Comparison of ENCODE assay signal across 10 cellular contexts in the genomic region with DNA sequence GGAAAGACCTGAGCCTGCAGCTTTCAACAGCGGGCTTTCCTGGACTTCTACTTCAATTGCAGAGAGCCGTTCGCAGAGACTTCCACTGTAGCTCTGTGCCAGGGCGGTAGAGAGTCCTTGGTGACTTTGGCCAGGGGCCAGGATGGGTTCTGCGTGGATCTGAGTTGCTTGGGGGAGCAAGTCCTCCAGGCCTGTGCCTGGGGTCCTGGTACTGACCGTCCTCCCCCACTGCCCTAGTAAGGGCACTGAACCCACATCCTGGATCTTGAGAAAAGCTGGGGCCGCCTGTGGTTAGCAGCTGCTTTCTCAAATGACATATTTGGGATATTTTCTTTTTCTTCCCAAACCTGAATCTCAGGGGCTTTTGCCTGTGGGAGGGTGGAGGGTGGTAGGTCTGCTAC. TPM values are rescaled to one million over a fixed set of nuclear protein-coding genes. Genes with fewer than 3 reads are reported as not detected.
DNase-seq lines count a peak whose midpoint lies in the region; ATAC-seq and TF ChIP-seq lines count a peak whose summit lies in the region.
"Had no signal": no experiment of that assay in that cellular context is flagged by ENCODE, and none has a peak within 500 bp of the region (broad histone marks: within the 10 kb centered on the region; RNA-seq: fewer than 3 reads in every experiment).

No MANE protein-coding gene starts in this region.

- no peak overlapping the region for H3K56ac ChIP-seq in H9 (ENCODE audit: insufficient read length, low read depth, low read length)

- H3K27ac ChIP-seq in sigmoid colon (peak overlapping the region; percentile 74 to 77 (median 75)), H9 (ENCODE audit: insufficient read length, low read depth, low read length) (no peak overlapping the region), GM23248 (no peak overlapping the region)

- CTCF ChIA-PET in activated CD4-positive, alpha-beta memory T cell treated with anti-CD3 and anti-CD28 coated beads for 36 hours (lab: Charles Lee): interaction anchor here (1.1 to 1.5 kb wide), 2 partner anchors 9 to 125 kb away, joined by 4 to 5 read pairs; no protein-coding TSS in a partner anchor

- H2BK20ac ChIP-seq in H9 (ENCODE audit: low read depth, low read length, poor library complexity, severe bottlenecking): no peak overlapping the region

- no peak overlapping the region for H2BK15ac ChIP-seq in H9 (ENCODE audit: low read depth, low read length)

- no peak overlapping the region for H4K8ac ChIP-seq in H9 (replicated peaks; ENCODE audit: insufficient read length, low read depth, low read length)

- intact Hi-C loops in activated CD4-positive, alpha-beta memory T cell treated with anti-CD3 and anti-CD28 coated beads for 36 hours (cut with micrococcal nuclease): no loop called here
- intact Hi-C loops in sigmoid colon (cut with DNase I): no loop called here

- no peak for ATAC-seq in HG03378 (IDR thresholded peaks at IDR 0.05; ENCODE audit: unreplicated experiment)

- H2BK5ac ChIP-seq in H9 (ENCODE audit: insufficient read length, low read length): no peak overlapping the region

- peaks cover 69% of the 10 kb centered on the region for H3K36me3 Mint-ChIP-seq in activated CD4-positive, alpha-beta memory T cell treated with anti-CD3 and anti-CD28 coated beads for 36 hours
- H3K36me3 Mint-ChIP-seq in H9 (ENCODE audit: insufficient read depth in 1 of 3, low read depth in 3 of 3): peaks cover 22 to 70% (median 54%) of the 10 kb centered on the region in 3 experiments

- peaks cover 0 to 28% (median 25%) of the 10 kb centered on the region in 4 donors for H3K4me1 ChIP-seq in sigmoid colon
- H3K4me1 ChIP-seq in H9 (ENCODE audit: insufficient read depth, low read length): no peaks in the 10 kb centered on the region
- H3K4me1 ChIP-seq in GM23248 (ENCODE audit: insufficient read depth): peaks cover 3% of the 10 kb centered on the region; the same call in 1 of the 2 replicates

- TF ChIP-seq CTCF in sigmoid colon (IDR thresholded peaks at IDR 0.05) (no peak), H9 (conservative IDR thresholded peaks at IDR 0.05) (no peak)

- POLR2A ChIA-PET in activated CD4-positive, alpha-beta memory T cell treated with anti-CD3 and anti-CD28 coated beads for 36 hours (lab: Charles Lee): interaction anchor here (0.6 to 0.8 kb wide), 2 partner anchors 60 to 292 kb away, joined by 3 read pairs; no protein-coding TSS in a partner anchor

- H3K36me3 ChIP-seq in sigmoid colon: peaks cover 0 to 26% (median 16%) of the 10 kb centered on the region in 4 donors
- 0 out of 2 replicates have a peak, but pooled peaks cover 11% of the 10 kb centered on the region for H3K36me3 ChIP-seq in GM23248 (ENCODE audit: low read depth)

- H3K4me2 ChIP-seq in H9 (ENCODE audit: insufficient read depth, insufficient read length, low read length) (no peak overlapping the region), GM23248 (ENCODE audit: unreplicated experiment) (no peak overlapping the region)

- no peak overlapping the region for H3T11ph ChIP-seq in H9 (ENCODE audit: low read length)

- no peak overlapping the region for H4K91ac ChIP-seq in H9 (ENCODE audit: insufficient read length, low read depth, low read length)

- no peak overlapping the region for H3K23ac ChIP-seq in H9 (ENCODE audit: insufficient read length, low read depth, low read length)

- TF ChIP-seq EP300 in sigmoid colon (IDR thresholded peaks at IDR 0.05): no peak

- H3K9ac ChIP-seq in H9 (ENCODE audit: extremely low read depth, insufficient read length, low read length): no peak overlapping the region
- no peak overlapping the region for H3K9ac ChIP-seq in GM23248

- H2AK5ac ChIP-seq in H9 (ENCODE audit: insufficient read length, low read length): no peak overlapping the region

- H3K79me1 ChIP-seq in H9 (ENCODE audit: insufficient read depth, low read depth, low read length, poor library complexity, severe bottlenecking): no peaks in the 10 kb centered on the region

- H3K4me3 ChIP-seq in sigmoid colon (no peak overlapping the region), GM23248 (no peak overlapping the region)

- no peak overlapping the region for H4K5ac ChIP-seq in H9 (ENCODE audit: insufficient read length, low read depth, low read length)

- H2BK120ac ChIP-seq in H9 (ENCODE audit: low read depth, low read length, poor library complexity, severe bottlenecking): no peak overlapping the region

- peaks cover 84% of the 10 kb centered on the region for H3K4me1 Mint-ChIP-seq in activated CD4-positive, alpha-beta memory T cell treated with anti-CD3 and anti-CD28 coated beads for 36 hours (ENCODE audit: low read depth)
- peaks cover 0 to 3% of the 10 kb centered on the region in 2 experiments; a peak in 2 of 4 replicates for H3K4me1 Mint-ChIP-seq in H9

- H3K9me3 ChIP-seq in sigmoid colon (no peaks in the 10 kb centered on the region), H9 (ENCODE audit: control insufficient read depth, low read depth, low read length) (no peaks in the 10 kb centered on the region), GM23248 (ENCODE audit: low read depth) (no peaks in the 10 kb centered on the region)

- no peak overlapping the region for H2BK12ac ChIP-seq in H9 (ENCODE audit: insufficient read length, low read depth, low read length)

- WGBS in sigmoid colon, 2 donors: 27 to 63% methylated on average over 7 of the region's 7 CpGs
- no CpG with 5 or more reads among the region's 7 CpGs for WGBS in H9 (ENCODE audit: extremely low coverage, insufficient read length, low lambda C conversion rate)
- WGBS in GM23248 (ENCODE audit: low coverage in 1 of 2, low lambda C conversion rate in 2 of 2, missing lambda C conversion rate in 2 of 2), 2 experiments: 74 to 81% methylated on average over 7 of the region's 7 CpGs

- H3K18ac ChIP-seq in H9 (ENCODE audit: insufficient read length, low read depth, low read length): no peak overlapping the region

- H3K79me2 ChIP-seq in H9 (ENCODE audit: insufficient read depth, low read length): no peaks in the 10 kb centered on the region; the same call in 1 of the 2 replicates
- H3K79me2 ChIP-seq in GM23248 (ENCODE audit: insufficient read depth): peaks cover 39% of the 10 kb centered on the region

- H3K4ac ChIP-seq in H9 (ENCODE audit: low read depth, low read length): no peak overlapping the region

- H3K23me2 ChIP-seq in H9 (ENCODE audit: insufficient read length, low read depth, low read length, poor library complexity, severe bottlenecking): no peaks in the 10 kb centered on the region

- H3K14ac ChIP-seq in H9 (ENCODE audit: insufficient read depth, low read length): no peak overlapping the region

- peaks cover 2% of the 10 kb centered on the region for H4K20me1 ChIP-seq in H9 (ENCODE audit: control insufficient read depth, insufficient read depth, insufficient read length)
- H4K20me1 ChIP-seq in GM23248 (ENCODE audit: insufficient read depth): no peaks in the 10 kb centered on the region

- peak overlapping the region; percentile 84 for H3K27ac Mint-ChIP-seq in activated CD4-positive, alpha-beta memory T cell treated with anti-CD3 and anti-CD28 coated beads for 36 hours
- 0 out of 7 replicates have a peak overlapping the region, but pooled peaks of 1 of the 3 experiments have one; percentile 18 for H3K27ac Mint-ChIP-seq in H9
- H3K27ac Mint-ChIP-seq: activated B cell treated with CpG ODN at 0.5 μM for 24 hours had no signal

- H3K9me3 Mint-ChIP-seq in activated CD4-positive, alpha-beta memory T cell treated with anti-CD3 and anti-CD28 coated beads for 36 hours: no peaks in the 10 kb centered on the region
- no peaks in the 10 kb centered on the region for H3K9me3 Mint-ChIP-seq in H9
- H3K9me3 Mint-ChIP-seq: activated B cell treated with CpG ODN at 0.5 μM for 24 hours had no signal

- in situ Hi-C loops in GM23248 (cut with MboI): no loop called here

- H3K27me3 Mint-ChIP-seq in activated CD4-positive, alpha-beta memory T cell treated with anti-CD3 and anti-CD28 coated beads for 36 hours: no peaks in the 10 kb centered on the region
- no peaks in the 10 kb centered on the region for H3K27me3 Mint-ChIP-seq in H9 (ENCODE audit: low read depth)
- H3K27me3 Mint-ChIP-seq: activated B cell treated with CpG ODN at 0.5 μM for 24 hours had no signal

- 0 out of 2 replicates have a peak, but pooled peaks cover 5% of the 10 kb centered on the region for H3F3A ChIP-seq in GM23248 (ENCODE audit: insufficient read depth)

- H3K4me3 Mint-ChIP-seq in activated CD4-positive, alpha-beta memory T cell treated with anti-CD3 and anti-CD28 coated beads for 36 hours: no peak overlapping the region
- no peak overlapping the region for H3K4me3 Mint-ChIP-seq in H9
- H3K4me3 Mint-ChIP-seq: activated B cell treated with CpG ODN at 0.5 μM for 24 hours had no signal

- H2AFZ ChIP-seq in H9 (ENCODE audit: low read length) (no peak overlapping the region), GM23248 (no peak overlapping the region)

- no peak for TF ChIP-seq POLR2A in sigmoid colon (IDR thresholded peaks at IDR 0.05)

- no peaks in the 10 kb centered on the region for H3K9me2 ChIP-seq in GM23248 (ENCODE audit: insufficient read depth)

- DNase-seq in EH (ENCODE audit: low read depth) (peak; percentile 59), foreskin melanocyte (peak; percentile 12), sigmoid colon (no peak), H9 (no peak), GM23248 (no peak), NCI-H510A (lab: John Stamatoyannopoulos, UW) (no peak)
- no peak for DNase-seq in activated CD4-positive, alpha-beta memory T cell treated with anti-CD3 and anti-CD28 coated beads for 36 hours
- DNase-seq: activated B cell treated with CpG ODN at 0.5 μM for 24 hours, NCI-H510A treated with DMSO at 0.1 percent for 48 hours had no signal

- H3K27me3 ChIP-seq in sigmoid colon (no peaks in the 10 kb centered on the region), H9 (ENCODE audit: insufficient read depth, low read length) (no peaks in the 10 kb centered on the region), GM23248 (replicated peaks; ENCODE audit: insufficient read depth) (no peaks in the 10 kb centered on the region)

RNA-seq across cellular contexts. Expression of a gene that starts 37.9 kb away (rescaled TPM):
- 10 to 100 TPM; 75.8 to 78.1 TPM for total RNA-seq in activated CD4-positive, alpha-beta memory T cell treated with anti-CD3 and anti-CD28 coated beads for 36 hours
- 10 to 100 TPM; 20.0 to 36.3 (median 29.0) TPM for total RNA-seq in sigmoid colon
- polyA plus RNA-seq in sigmoid colon: 10 to 100 TPM in 2 of 3 donors, 1 to 10 TPM in 1; 9.9 to 36.9 (median 16.8) TPM
- total RNA-seq in H9 (2021): 41.8 and 45.7 TPM in 2 replicates
- 31.4 and 32.5 TPM in 2 replicates for total RNA-seq in GM23248 (2014; rRNA removed; shearing (Covaris generic))
- polyA plus RNA-seq in GM23248 (2016; fragmentation: Nextera tagmentation; extraction: Ambion mirVana): 28.6 and 30.2 TPM in 2 replicates

RNA-seq across cellular contexts. Expression of a gene that starts 56.4 kb away (rescaled TPM):
- 100 to 1,000 TPM; 162 to 167 TPM for total RNA-seq in activated CD4-positive, alpha-beta memory T cell treated with anti-CD3 and anti-CD28 coated beads for 36 hours
- total RNA-seq in sigmoid colon: 100 to 1,000 TPM in 2 of 4 donors, 10 to 100 TPM in 2; 10.3 to 499 (median 82.9) TPM
- polyA plus RNA-seq in sigmoid colon: 10 to 100 TPM; 11.1 to 64.5 (median 28.2) TPM
- total RNA-seq in H9 (2021): 9.5 and 9.6 TPM in 2 replicates
- 47.8 and 50.6 TPM in 2 replicates for total RNA-seq in GM23248 (2014; rRNA removed; shearing (Covaris generic))
- 31.2 and 31.5 TPM in 2 replicates for polyA plus RNA-seq in GM23248 (2016; fragmentation: Nextera tagmentation; extraction: Ambion mirVana)

Comparison
In these comparisons a context has a peak if more than half of its experiments do, and no peak if none do; other contexts are left out.
1. DNase-seq: peak in EH (single experiment) and foreskin melanocyte (single experiment); none in activated CD4-positive, alpha-beta memory T cell treated with anti-CD3 and anti-CD28 coated beads for 36 hours (single experiment), sigmoid colon (single experiment), H9 (single experiment), GM23248 (single experiment) and NCI-H510A (single experiment).
2. H3K27ac ChIP-seq: peak in sigmoid colon (4 of 4); none in H9 (single experiment) and GM23248 (single experiment).